30 cellular contexts compared by ENCODE assay signal in genomic region chr2:18137096-18137495, GRCh38.
"Had no signal": no experiment of that assay in that cellular context is flagged by ENCODE, and none has a peak within 500 bp of the region (broad histone marks: within the 10 kb centered on the region; RNA-seq: fewer than 3 reads in every experiment).

No MANE protein-coding gene starts in this region.

- H3K27me3 ChIP-seq: ascending aorta, brain microvascular endothelial cell, left lung, sigmoid colon, stomach, tibial artery, upper lobe of right lung had no signal

- H2AFZ ChIP-seq: parathyroid adenoma had no signal

- H3K9ac ChIP-seq: parathyroid adenoma had no signal

- DNase-seq: activated CD4-positive, alpha-beta T cell treated with anti-CD3 and anti-CD28 coated beads for 48 hours; activated CD4-positive, alpha-beta T cell treated with anti-CD3 and anti-CD28 coated beads, Interleukin-2, amount 50 U/mL, for 48 hours; activated CD8-positive, alpha-beta memory T cell treated with anti-CD3 and anti-CD28 coated beads for 24 hours; activated effector memory CD4-positive, alpha-beta T cell treated with anti-CD3 and anti-CD28 coated beads, Interleukin-2, amount 50 U/mL, for 16 hours; activated naive CD4-positive, alpha-beta T cell treated with anti-CD3 and anti-CD28 coated beads for 36 hours; activated naive CD8-positive, alpha-beta T cell treated with anti-CD3 and anti-CD28 coated beads for 36 hours; brain microvascular endothelial cell; effector memory CD8-positive, alpha-beta T cell; left lung; lower lobe of right lung; mesendoderm; naive B cell; nucleus accumbens; psoas muscle; sigmoid colon; stimulated activated CD4-positive, alpha-beta T cell treated with anti-CD3 and anti-CD28 coated beads, Interleukin-15, amount 100 ng/mL, for 24 hours; stimulated activated CD4-positive, alpha-beta T cell treated with anti-CD3 and anti-CD28 coated beads, Interleukin-2, amount 100 ng/mL, for 24 hours; stimulated activated naive B cell treated with anti-CD40 and anti-IgM and Interleukin-4, amounts not matched to agents 10 μg/mL and 1 μg/mL and 100 μg/mL, for 72 hours; stomach; tibial artery; upper lobe of right lung had no signal

- H3K4me1 ChIP-seq: ascending aorta, left lung, lower lobe of right lung, parathyroid adenoma, psoas muscle, sigmoid colon, tibial artery, upper lobe of right lung had no signal

- H3K36me3 ChIP-seq: ascending aorta, brain microvascular endothelial cell, left lung, lower lobe of right lung, sigmoid colon, stomach, tibial artery, upper lobe of right lung had no signal

- H3K4me1 Mint-ChIP-seq: naive B cell had no signal

- H3K27ac ChIP-seq: ascending aorta, brain microvascular endothelial cell, coronary artery, left lung, lower lobe of right lung, parathyroid adenoma, psoas muscle, sigmoid colon, stomach, tibial artery, upper lobe of right lung, VCaP had no signal

- H3K9me3 ChIP-seq: sigmoid colon, stomach, tibial artery, upper lobe of right lung had no signal

- H3K9me3 Mint-ChIP-seq: activated naive CD4-positive, alpha-beta T cell treated with anti-CD3 and anti-CD28 coated beads for 36 hours; activated T-helper 1 cell treated with anti-CD3 and anti-CD28 coated beads, Interleukin-12 subunit alpha, Interleukin-12 subunit beta, Interleukin-2, Interleukin-4 antibody, amounts not matched to agents 30 ng/mL and 10 ng/mL and 1 ng/mL, durations not matched to agents 14 hours and 24 hours and 36 hours had no signal

- H3K36me3 Mint-ChIP-seq: activated naive CD8-positive, alpha-beta T cell treated with anti-CD3 and anti-CD28 coated beads for 36 hours; naive B cell; stimulated activated naive B cell treated with anti-CD40 and anti-IgM and Interleukin-4, amounts not matched to agents 10 μg/mL and 1 μg/mL and 100 μg/mL, for 72 hours had no signal

- H3K79me2 ChIP-seq: parathyroid adenoma had no signal

- H3K4me3 Mint-ChIP-seq: activated naive CD4-positive, alpha-beta T cell treated with anti-CD3 and anti-CD28 coated beads for 36 hours; activated naive CD8-positive, alpha-beta T cell treated with anti-CD3 and anti-CD28 coated beads for 36 hours; activated T-helper 1 cell treated with anti-CD3 and anti-CD28 coated beads, Interleukin-12 subunit alpha, Interleukin-12 subunit beta, Interleukin-2, Interleukin-4 antibody, amounts not matched to agents 30 ng/mL and 10 ng/mL and 1 ng/mL, durations not matched to agents 14 hours and 24 hours and 36 hours; effector memory CD8-positive, alpha-beta T cell; naive B cell; stimulated activated naive B cell treated with anti-CD40 and anti-IgM and Interleukin-4, amounts not matched to agents 10 μg/mL and 1 μg/mL and 100 μg/mL, for 72 hours had no signal

- H3K27ac Mint-ChIP-seq: activated naive CD4-positive, alpha-beta T cell treated with anti-CD3 and anti-CD28 coated beads for 36 hours; activated naive CD8-positive, alpha-beta T cell treated with anti-CD3 and anti-CD28 coated beads for 36 hours; activated T-helper 1 cell treated with anti-CD3 and anti-CD28 coated beads, Interleukin-12 subunit alpha, Interleukin-12 subunit beta, Interleukin-2, Interleukin-4 antibody, amounts not matched to agents 30 ng/mL and 10 ng/mL and 1 ng/mL, durations not matched to agents 14 hours and 24 hours and 36 hours; effector memory CD8-positive, alpha-beta T cell; stimulated activated naive B cell treated with anti-CD40 and anti-IgM and Interleukin-4, amounts not matched to agents 10 μg/mL and 1 μg/mL and 100 μg/mL, for 72 hours had no signal

- H3K4me3 ChIP-seq: ascending aorta, coronary artery, left lung, lower lobe of right lung, psoas muscle, sigmoid colon, stomach, tibial artery, upper lobe of right lung had no signal

- FAIRE-seq: endothelial cell of umbilical vein, frontal cortex, islet of Langerhans, TTC549 had no signal

- H3K27me3 Mint-ChIP-seq: activated naive CD8-positive, alpha-beta T cell treated with anti-CD3 and anti-CD28 coated beads for 36 hours; effector memory CD8-positive, alpha-beta T cell had no signal
